8 cellular contexts compared by ENCODE assay signal in genomic region chr15:45457641-45458539, GRCh38.
DNase-seq lines count a peak whose midpoint lies in the region; ATAC-seq and TF ChIP-seq lines count a peak whose summit lies in the region.

No MANE protein-coding gene starts in this region.

- POLR2A ChIA-PET in RWPE1 (lab: Yijun Ruan, JAX; ENCODE audit: low non-redundant PET) = no interaction called here

- H3K27ac ChIP-seq in RWPE1 (no peak overlapping the region; the same call in 1 of the 2 replicates), neutrophil (peak overlapping the region; percentile 93), testis (peak overlapping the region; percentile 53 to 69)

- H3K36me3 ChIP-seq in neutrophil = no peaks in the 10 kb centered on the region
- H3K36me3 ChIP-seq in testis (ENCODE audit: low read depth, missing control alignments) = no peaks in the 10 kb centered on the region

- H3K4me1 ChIP-seq in neutrophil (ENCODE audit: control insufficient read depth in 1 of 2, insufficient read depth in 1 of 2, low read depth in 1 of 2, low read length in 1 of 2) (peaks cover 49 to 54% of the 10 kb centered on the region in 2 experiments), testis (no peaks in the 10 kb centered on the region)

- H3K27me3 ChIP-seq in neutrophil (peaks cover 13% of the 10 kb centered on the region), testis (no peaks in the 10 kb centered on the region)

- intact Hi-C loops in testis (cut with DNase I; ENCODE audit: low total_unique reads) = no loop called here

- CTCF ChIA-PET in RWPE1 (lab: Yijun Ruan, JAX) = interaction anchor here (0.5 to 5.3 kb wide), 21 partner anchors 7 to 843 kb away, joined by 3 to 72 read pairs (median 4); partner anchors contain the start of gene BLOC1S6

- WGBS in testis, 2 donors = 1% methylated on average over 17 of the region's 17 CpGs

- H3K4me3 ChIP-seq in neutrophil (ENCODE audit: low read depth in 1 of 2, low read length in 1 of 2) (peak overlapping the region; percentile 46 to 57), testis (peak overlapping the region; percentile 29 to 40)

- no peak for TF ChIP-seq POLR2A in testis (IDR thresholded peaks at IDR 0.05)

- DNase-seq in DMS153 (lab: John Stamatoyannopoulos, UW) (peak; percentile 46), LHCN-M2 (ENCODE audit: low read depth) (peak; percentile 82), RWPE1 (ENCODE audit: low spot score) (peak; percentile 68), foreskin melanocyte (peak; percentile 78), testis (peak; percentile 88)
- DNase-seq in activated effector memory CD4-positive, alpha-beta T cell treated with anti-CD3 and anti-CD28 coated beads, Interleukin-2, amount 50 U/mL, for 16 hours = peak; percentile 84

- peak; percentile 50 for ATAC-seq in GM21825 (IDR thresholded peaks at IDR 0.05; ENCODE audit: unreplicated experiment)

- TF ChIP-seq CTCF in RWPE1 (conservative IDR thresholded peaks at IDR 0.05; ENCODE audit: low read depth) (peak; percentile 91), neutrophil (IDR thresholded peaks at IDR 0.05) (peak; percentile 88), testis (IDR thresholded peaks at IDR 0.05) (peak; percentile 84 to 88 (median 87))

- no peaks in the 10 kb centered on the region for H3K9me3 ChIP-seq in neutrophil
- H3K9me3 ChIP-seq in testis = no peaks in the 10 kb centered on the region
